9 cellular contexts compared by ENCODE assay signal in the genomic region with DNA sequence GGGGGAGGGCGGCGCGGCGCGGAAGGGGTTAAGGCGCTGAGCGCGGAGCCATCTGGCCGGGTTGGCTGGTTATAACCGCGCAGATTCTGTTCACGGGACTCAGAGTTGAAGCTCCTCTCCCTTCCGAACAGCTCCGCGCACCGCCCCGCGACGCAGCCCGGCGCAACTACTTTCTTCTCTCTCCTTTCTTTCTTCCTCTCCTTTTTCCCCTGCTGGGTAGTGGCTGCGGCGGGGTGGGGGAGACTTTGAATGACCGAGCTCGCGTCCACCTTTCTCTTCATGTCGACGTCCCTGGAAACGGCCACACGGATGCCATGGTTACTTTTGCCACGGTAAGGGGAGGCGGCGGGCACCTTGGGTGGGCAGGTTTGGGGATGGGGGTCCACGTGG. TPM values are rescaled to one million over a fixed set of nuclear protein-coding genes. Genes with fewer than 3 reads are reported as not detected.
DNase-seq lines count a peak whose midpoint lies in the region; ATAC-seq and TF ChIP-seq lines count a peak whose summit lies in the region.
"Had no signal": no experiment of that assay in that cellular context is flagged by ENCODE, and none has a peak within 500 bp of the region (broad histone marks: within the 10 kb centered on the region; RNA-seq: fewer than 3 reads in every experiment).

A gene (plus strand): TSS at position 98 of the 390 bp plus-strand sequence. CDS start 217 bp downstream, at position 315.

- ATAC-seq in activated B cell treated with CpG ODN at 0.5 μM for 24 hours (ENCODE audit: low read depth) (no peak), HG02973 (IDR thresholded peaks at IDR 0.05; ENCODE audit: unreplicated experiment) (no peak)

- peak within 1 kb of the TSS; percentile 26 for H3K27ac Mint-ChIP-seq in activated CD4-positive, alpha-beta T cell treated with anti-CD3 and anti-CD28 coated beads, Interleukin-2, amount 10 ng/mL, durations not matched to agents 24 days and 14 days
- no peak within 1 kb of the TSS for H3K27ac Mint-ChIP-seq in activated B cell treated with CpG ODN at 0.5 μM for 24 hours

- no peaks in the 10 kb centered on the region for H3K36me3 Mint-ChIP-seq in activated CD4-positive, alpha-beta T cell treated with anti-CD3 and anti-CD28 coated beads, Interleukin-2, amount 10 ng/mL, durations not matched to agents 24 days and 14 days (ENCODE audit: low read depth)
- H3K36me3 Mint-ChIP-seq in activated B cell treated with CpG ODN at 0.5 μM for 24 hours (ENCODE audit: low read depth) = no peaks in the 10 kb centered on the region

- H3K36me3 ChIP-seq in iPS DF 6.9 (ENCODE audit: control insufficient read depth, insufficient read depth, low read length) (no peaks in the 10 kb centered on the region), smooth muscle cell (ENCODE audit: low read depth) (no peaks in the 10 kb centered on the region)

- POLR2A ChIA-PET in activated B cell treated with CpG ODN at 0.5 μM for 24 hours (lab: Charles Lee) = no interaction called here

- TF ChIP-seq CTCF in activated B cell treated with CpG ODN at 0.5 μM for 24 hours (IDR thresholded peaks at IDR 0.05) (no peak), smooth muscle cell (IDR thresholded peaks at IDR 0.05; ENCODE audit: borderline replicate concordance, insufficient read depth, poor library complexity, severe bottlenecking) (no peak)

- no peak within 1 kb of the TSS for H3K4me3 Mint-ChIP-seq in activated CD4-positive, alpha-beta T cell treated with anti-CD3 and anti-CD28 coated beads, Interleukin-2, amount 10 ng/mL, durations not matched to agents 24 days and 14 days
- peak within 1 kb of the TSS; percentile 62 for H3K4me3 Mint-ChIP-seq in activated B cell treated with CpG ODN at 0.5 μM for 24 hours

- WGBS in iPS DF 6.9 (ENCODE audit: insufficient coverage, insufficient read length) = no CpG with 5 or more reads among the region's 34 CpGs
- 1% methylated on average over 26 of the region's 34 CpGs for WGBS in smooth muscle cell (ENCODE audit: low lambda C conversion rate)

- peaks cover 43% of the 10 kb centered on the region for H3K27me3 Mint-ChIP-seq in activated CD4-positive, alpha-beta T cell treated with anti-CD3 and anti-CD28 coated beads, Interleukin-2, amount 10 ng/mL, durations not matched to agents 24 days and 14 days
- peaks cover 42% of the 10 kb centered on the region for H3K27me3 Mint-ChIP-seq in activated B cell treated with CpG ODN at 0.5 μM for 24 hours

- H3K4me1 ChIP-seq in iPS DF 6.9 (ENCODE audit: control insufficient read depth, insufficient read depth, low read length) = peaks cover 8% of the 10 kb centered on the region; the same call in 1 of the 2 replicates
- H3K4me1 ChIP-seq in smooth muscle cell (ENCODE audit: low read depth) = peaks cover 38% of the 10 kb centered on the region

- peak within 1 kb of the TSS; percentile 84 for H3K4me2 ChIP-seq in smooth muscle cell

- no peak within 1 kb of the TSS for H3K9ac ChIP-seq in smooth muscle cell (ENCODE audit: low read depth)

- H3K9me3 ChIP-seq in iPS DF 6.9 (ENCODE audit: control insufficient read depth, insufficient read depth, low read length) (no peaks in the 10 kb centered on the region), smooth muscle cell (replicated peaks; ENCODE audit: low read depth) (no peaks in the 10 kb centered on the region)

- no peak within 1 kb of the TSS for H3K27ac ChIP-seq in iPS DF 6.9 (ENCODE audit: low read length)
- H3K27ac ChIP-seq in smooth muscle cell (ENCODE audit: low read depth) = no peak within 1 kb of the TSS

- CTCF ChIA-PET in activated B cell treated with CpG ODN at 0.5 μM for 24 hours (lab: Charles Lee) = no interaction called here

- no peaks in the 10 kb centered on the region for H3K79me2 ChIP-seq in smooth muscle cell (ENCODE audit: low read depth)

- intact Hi-C loops in activated CD4-positive, alpha-beta T cell treated with anti-CD3 and anti-CD28 coated beads, Interleukin-2, amount 10 ng/mL, durations not matched to agents 24 days and 14 days (cut with micrococcal nuclease) = no loop called here
- intact Hi-C loops in activated B cell treated with CpG ODN at 0.5 μM for 24 hours (cut with micrococcal nuclease) = no loop called here

- H3K27me3 ChIP-seq in iPS DF 6.9 (ENCODE audit: control insufficient read depth, insufficient read depth, low read length) = peaks cover 52% of the 10 kb centered on the region
- H3K27me3 ChIP-seq in smooth muscle cell (ENCODE audit: low read depth) = peaks cover 85% of the 10 kb centered on the region

- H3K4me3 ChIP-seq in iPS DF 6.9 (ENCODE audit: low read length) (peak within 1 kb of the TSS; percentile 35; the same call in 1 of the 2 replicates), smooth muscle cell (peak within 1 kb of the TSS; percentile 63)

- no peaks in the 10 kb centered on the region for H3F3A ChIP-seq in smooth muscle cell (ENCODE audit: low read depth)

- peak within 1 kb of the TSS; percentile 87 for H2AFZ ChIP-seq in smooth muscle cell (ENCODE audit: low read depth)

- peaks cover 4% of the 10 kb centered on the region for H3K4me1 Mint-ChIP-seq in activated CD4-positive, alpha-beta T cell treated with anti-CD3 and anti-CD28 coated beads, Interleukin-2, amount 10 ng/mL, durations not matched to agents 24 days and 14 days
- H3K4me1 Mint-ChIP-seq in activated B cell treated with CpG ODN at 0.5 μM for 24 hours = peaks cover 24% of the 10 kb centered on the region

- no peaks in the 10 kb centered on the region for H4K20me1 ChIP-seq in smooth muscle cell (ENCODE audit: low read depth)

- no peak for DNase-seq in activated CD4-positive, alpha-beta T cell treated with anti-CD3 and anti-CD28 coated beads, Interleukin-2, amount 10 ng/mL, durations not matched to agents 24 days and 14 days
- no peak for DNase-seq in activated CD4-positive, alpha-beta T cell treated with anti-CD3 and anti-CD28 coated beads, Interleukin-2, amount 50 U/mL, for 1 hour
- DNase-seq in activated B cell treated with CpG ODN at 0.5 μM for 24 hours (no peak), iPS DF 6.9 (ENCODE audit: low read depth, low spot score) (no peak), smooth muscle cell (lab: John Stamatoyannopoulos, UW; ENCODE audit: unreplicated experiment) (no peak), SHP77 (lab: John Stamatoyannopoulos, UW) (no peak), occipital lobe (lab: John Stamatoyannopoulos, UW) (no peak)

- H3K9me3 Mint-ChIP-seq in activated CD4-positive, alpha-beta T cell treated with anti-CD3 and anti-CD28 coated beads, Interleukin-2, amount 10 ng/mL, durations not matched to agents 24 days and 14 days = no peaks in the 10 kb centered on the region
- no peaks in the 10 kb centered on the region for H3K9me3 Mint-ChIP-seq in activated B cell treated with CpG ODN at 0.5 μM for 24 hours

RNA-seq across cellular contexts. Expression of the gene that starts here (rescaled TPM):
- total RNA-seq in activated CD4-positive, alpha-beta T cell treated with anti-CD3 and anti-CD28 coated beads, Interleukin-2, amount 10 ng/mL, durations not matched to agents 24 days and 14 days = not detected in 2 replicates
- total RNA-seq in activated B cell treated with CpG ODN at 0.5 μM for 24 hours (not detected in 2 replicates), smooth muscle cell (0.67 and 1.1 TPM in 2 replicates), occipital lobe (2.3 TPM)
- 3.4 and 4.2 TPM in 2 replicates for polyA plus RNA-seq in smooth muscle cell
- total RNA-seq: activated CD8-positive, alpha-beta memory T cell treated with anti-CD3 and anti-CD28 coated beads for 36 hours had no signal
